In genomic region chr1:169485427-169486280, GRCh38 we compare ENCODE assay signal across 8 cellular contexts. TPM values are rescaled to one million over a fixed set of nuclear protein-coding genes. Genes with fewer than 3 reads are reported as not detected.
DNase-seq lines count a peak whose midpoint lies in the region; ATAC-seq and TF ChIP-seq lines count a peak whose summit lies in the region.

Gene SLC19A2 (minus strand): TSS chr1:169485944. CDS start chr1:169485766, 178 bp downstream.

- peak; percentile 99 for ATAC-seq in GM21381 (IDR thresholded peaks at IDR 0.05; ENCODE audit: unreplicated experiment)

- peaks cover 2% of the 10 kb centered on the region for H3K79me1 ChIP-seq in mesendoderm (ENCODE audit: low read length)

- peak; percentile 99 for DNase-seq in Calu3
- DNase-seq in HUDEP-2 (lab: John Stamatoyannopoulos, UW; ENCODE audit: unreplicated experiment in 76 of 76), result peak; percentile 52 to 98 (median 95)
- peak; percentile 99 for DNase-seq in NOMO-1 treated with dmso at 0.1 percent for 144 hours (lab: John Stamatoyannopoulos, UW; ENCODE audit: unreplicated experiment)
- peak; percentile 87 for DNase-seq in activated CD8-positive, alpha-beta memory T cell treated with anti-CD3 and anti-CD28 coated beads, Interleukin-2, amount 50 U/mL, for 1 hour (ENCODE audit: extremely low read depth)
- DNase-seq in endodermal cell, result peak; percentile 99
- peak; percentile 100 for DNase-seq in mesendoderm
- DNase-seq in stimulated activated CD8-positive, alpha-beta memory T cell treated with anti-CD3 and anti-CD28 coated beads, Interleukin-15, amount 100 ng/mL, for 1 hour (ENCODE audit: low read depth), result peak; percentile 83

- peak within 1 kb of the TSS; percentile 97 for H3K56ac ChIP-seq in mesendoderm (ENCODE audit: low read length)

- peak within 1 kb of the TSS; percentile 81 for H3K4me2 ChIP-seq in mesendoderm (ENCODE audit: low read length)

- no peak within 1 kb of the TSS for H4K5ac ChIP-seq in mesendoderm (ENCODE audit: low read length)

- WGBS in endodermal cell (ENCODE audit: insufficient coverage in 1 of 2, insufficient read length in 1 of 2), 2 experiments, result 0% methylated on average over 38 to 86 of the region's 86 CpGs
- no CpG with 5 or more reads among the region's 86 CpGs for WGBS in mesendoderm (ENCODE audit: extremely low coverage, insufficient coverage, low lambda C conversion rate)

- peak within 1 kb of the TSS; percentile 69 for H3K9ac ChIP-seq in endodermal cell (ENCODE audit: extremely low read depth, low read length, poor library complexity, severe bottlenecking)
- peak within 1 kb of the TSS; percentile 87 for H3K9ac ChIP-seq in mesendoderm (ENCODE audit: low read length)

- no peaks in the 10 kb centered on the region for H3K36me3 ChIP-seq in endodermal cell (ENCODE audit: control insufficient read depth, insufficient read depth, low read length)
- no peaks in the 10 kb centered on the region for H3K36me3 ChIP-seq in mesendoderm (ENCODE audit: control insufficient read depth, insufficient read depth, low read length)

- H3K36me3 Mint-ChIP-seq in Calu3 (ENCODE audit: insufficient read depth, unreplicated experiment) (peaks cover 57% of the 10 kb centered on the region), endodermal cell (ENCODE audit: low read depth) (no peaks in the 10 kb centered on the region)

- H2BK15ac ChIP-seq in mesendoderm (replicated peaks; ENCODE audit: low read depth), result no peak within 1 kb of the TSS

- H3K27ac ChIP-seq in endodermal cell (ENCODE audit: low read depth, low read length) (peak within 1 kb of the TSS; percentile 91), mesendoderm (ENCODE audit: low read depth, low read length) (peak within 1 kb of the TSS; percentile 85)

- no peak within 1 kb of the TSS for H3K4ac ChIP-seq in mesendoderm (ENCODE audit: low read depth, low read length)

- H3K27ac Mint-ChIP-seq in Calu3 (ENCODE audit: unreplicated experiment) (peak within 1 kb of the TSS; percentile 99), endodermal cell (peak within 1 kb of the TSS; percentile 97)

- H3K4me1 ChIP-seq in endodermal cell (ENCODE audit: control insufficient read depth, insufficient read depth, low read length), result peaks cover 3% of the 10 kb centered on the region
- H3K4me1 ChIP-seq in mesendoderm (ENCODE audit: control insufficient read depth, low read depth, low read length), result peaks cover 2% of the 10 kb centered on the region

- peaks cover 63% of the 10 kb centered on the region for H3K4me1 Mint-ChIP-seq in Calu3 (ENCODE audit: low read depth, unreplicated experiment)
- H3K4me1 Mint-ChIP-seq in endodermal cell, result peaks cover 53% of the 10 kb centered on the region

- CTCF ChIA-PET in Calu3 (lab: Charles Lee), result interaction anchor here (0.8 to 3.1 kb wide), 8 partner anchors 11 to 226 kb away, joined by 3 to 25 read pairs (median 6); partner anchors contain the start of genes BLZF1, F5 and NME7

- H3K4me3 ChIP-seq in endodermal cell (ENCODE audit: low read length) (peak within 1 kb of the TSS; percentile 82), mesendoderm (ENCODE audit: low read length) (peak within 1 kb of the TSS; percentile 79)

- H3K9me3 ChIP-seq in endodermal cell (ENCODE audit: control insufficient read depth, low read length), result no peaks in the 10 kb centered on the region

- H3K4me3 Mint-ChIP-seq in Calu3 (ENCODE audit: low read depth, unreplicated experiment) (peak within 1 kb of the TSS; percentile 87), endodermal cell (peak within 1 kb of the TSS; percentile 85)

- peak within 1 kb of the TSS; percentile 68 for H3K18ac ChIP-seq in mesendoderm (ENCODE audit: low read length)

- no peaks in the 10 kb centered on the region for H3K27me3 ChIP-seq in endodermal cell (ENCODE audit: control insufficient read depth, insufficient read depth, low read length, poor library complexity, severe bottlenecking)
- H3K27me3 ChIP-seq in mesendoderm (ENCODE audit: insufficient read depth, low read length, poor library complexity), result no peaks in the 10 kb centered on the region

- H3K27me3 Mint-ChIP-seq in Calu3 (ENCODE audit: unreplicated experiment) (no peaks in the 10 kb centered on the region), endodermal cell (ENCODE audit: insufficient read depth) (no peaks in the 10 kb centered on the region)

- H3K9me3 Mint-ChIP-seq in Calu3 (ENCODE audit: low read depth, unreplicated experiment) (no peaks in the 10 kb centered on the region), endodermal cell (no peaks in the 10 kb centered on the region)

- H2BK5ac ChIP-seq in mesendoderm (ENCODE audit: low read length), result peak within 1 kb of the TSS; percentile 53

- TF ChIP-seq CTCF in Calu3 (IDR thresholded peaks at IDR 0.05; ENCODE audit: unreplicated experiment), result peak; percentile 49
- peak; percentile 55 for TF ChIP-seq CTCF in endodermal cell (conservative IDR thresholded peaks at IDR 0.05)

- no peak within 1 kb of the TSS for H4K8ac ChIP-seq in mesendoderm (ENCODE audit: low read depth, low read length)

- BruUV-seq in Calu3 (replicated peaks; lab: Mats Ljungman, UMichigan), result no TSS peak

- peaks cover 25% of the 10 kb centered on the region for H3K79me2 ChIP-seq in mesendoderm (ENCODE audit: control insufficient read depth, insufficient read depth, low read length)

- H3K23ac ChIP-seq in mesendoderm (ENCODE audit: low read length), result no peak within 1 kb of the TSS

- no peak within 1 kb of the TSS for H2BK120ac ChIP-seq in mesendoderm (ENCODE audit: low read depth, low read length)

- no peak within 1 kb of the TSS for H2AK5ac ChIP-seq in mesendoderm (ENCODE audit: low read length)

- intact Hi-C loops in Calu3 (cut with micrococcal nuclease; ENCODE audit: unreplicated experiment), result loop anchor here (1.0 to 5.0 kb wide), 4 partner anchors 23 to 61 kb away; no protein-coding TSS in a partner anchor

RNA-seq across cellular contexts. Expression of gene SLC19A2, which starts in this region (rescaled TPM):
- total RNA-seq in Calu3 (2022), result 22.0 and 24.2 TPM in 2 replicates
- 10 to 100 TPM; 11.5 to 12.9 TPM for total RNA-seq in endodermal cell
- 16.1 TPM for polyA plus RNA-seq in endodermal cell (2013, experiment 1 of 2)
- 16.4 TPM for polyA plus RNA-seq in endodermal cell (2013, experiment 2 of 2)
- polyA plus RNA-seq in mesendoderm (2013, experiment 1 of 2), result 17.4 TPM
- 17.8 TPM for polyA plus RNA-seq in mesendoderm (2013, experiment 2 of 2)

Comparison
In these comparisons a context has a peak if more than half of its experiments do, and no peak if none do; other contexts are left out.
1. Peak in every context shown above with its lines: DNase-seq, ATAC-seq, H3K4me3 ChIP-seq and H3K27ac ChIP-seq.